28 cellular contexts compared by ENCODE assay signal in the genomic region with DNA sequence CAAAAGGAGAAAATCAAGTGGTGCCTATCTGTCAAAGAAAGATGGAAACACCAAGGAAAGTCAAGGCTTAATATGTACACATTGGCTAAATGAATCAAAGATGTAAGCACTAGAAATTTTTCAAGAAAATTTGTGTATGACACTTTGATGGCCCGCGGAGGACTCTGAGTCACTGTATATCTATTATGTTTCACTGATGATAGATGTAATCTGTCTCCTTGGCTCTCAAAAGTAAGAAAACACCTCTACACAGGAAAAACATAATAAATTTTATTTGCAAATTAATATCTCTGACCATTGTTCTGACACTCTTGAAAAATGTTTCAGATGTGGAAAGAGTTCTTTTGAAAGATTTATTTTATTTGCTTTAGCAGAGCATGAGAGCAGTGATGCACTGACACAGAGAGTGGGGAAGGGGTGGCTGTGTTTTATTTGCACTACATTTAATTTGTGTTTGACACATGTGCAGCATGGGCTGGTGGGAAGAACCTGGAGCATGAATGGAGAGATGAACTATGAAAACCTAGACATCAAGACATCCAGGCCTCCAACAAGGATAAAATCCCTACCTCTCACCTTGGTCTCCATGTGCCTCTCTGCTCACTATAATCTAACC.
"Had no signal": no experiment of that assay in that cellular context is flagged by ENCODE, and none has a peak within 500 bp of the region (broad histone marks: within the 10 kb centered on the region; RNA-seq: fewer than 3 reads in every experiment).

No MANE protein-coding gene starts in this region.

- H3K36me3 Mint-ChIP-seq: activated CD4-positive, alpha-beta memory T cell treated with anti-CD3 and anti-CD28 coated beads for 36 hours; activated CD8-positive, alpha-beta memory T cell treated with anti-CD3 and anti-CD28 coated beads, Interleukin-2, amount 10 ng/mL, durations not matched to agents 7 days and 5 days; activated naive CD4-positive, alpha-beta T cell treated with anti-CD3 and anti-CD28 coated beads, Interleukin-2, amount 50 U/mL, for 24 hours; activated naive CD8-positive, alpha-beta T cell treated with anti-CD3 and anti-CD28 coated beads for 36 hours had no signal

- H3K36me3 ChIP-seq: adrenal gland, esophagus muscularis mucosa, gastroesophageal sphincter, heart right ventricle had no signal

- ATAC-seq: activated CD4-positive, alpha-beta T cell treated with anti-CD3 and anti-CD28 coated beads for 36 hours; activated CD8-positive, alpha-beta memory T cell treated with anti-CD3 and anti-CD28 coated beads, Interleukin-2, amount 10 ng/mL, durations not matched to agents 7 days and 5 days; activated CD8-positive, alpha-beta T cell treated with anti-CD3 and anti-CD28 coated beads, Interleukin-2, amount 10 ng/mL, durations not matched to agents 7 days and 5 days; activated naive CD8-positive, alpha-beta T cell treated with anti-CD3 and anti-CD28 coated beads, Interleukin-2, amount 50 U/mL, for 24 hours; effector memory CD8-positive, alpha-beta T cell; gastroesophageal sphincter had no signal

- H3K4me3 Mint-ChIP-seq: activated CD4-positive, alpha-beta memory T cell treated with anti-CD3 and anti-CD28 coated beads for 36 hours; activated CD4-positive, alpha-beta T cell treated with anti-CD3 and anti-CD28 coated beads for 36 hours; activated CD4-positive, alpha-beta T cell treated with anti-CD3 and anti-CD28 coated beads, Interleukin-2, amount 10 ng/mL, durations not matched to agents 24 days and 14 days; activated CD8-positive, alpha-beta memory T cell treated with anti-CD3 and anti-CD28 coated beads, Interleukin-2, amount 10 ng/mL, durations not matched to agents 7 days and 5 days; activated CD8-positive, alpha-beta T cell treated with anti-CD3 and anti-CD28 coated beads, Interleukin-2, amount 10 ng/mL, durations not matched to agents 7 days and 5 days; activated naive CD4-positive, alpha-beta T cell treated with anti-CD3 and anti-CD28 coated beads for 36 hours; activated naive CD4-positive, alpha-beta T cell treated with anti-CD3 and anti-CD28 coated beads, Interleukin-2, amount 50 U/mL, for 24 hours; activated naive CD8-positive, alpha-beta T cell treated with anti-CD3 and anti-CD28 coated beads for 36 hours; activated naive CD8-positive, alpha-beta T cell treated with anti-CD3 and anti-CD28 coated beads, Interleukin-2, amount 50 U/mL, for 24 hours; activated T-helper 1 cell treated with anti-CD3 and anti-CD28 coated beads, Interleukin-12 subunit alpha, Interleukin-12 subunit beta, Interleukin-2, Interleukin-4 antibody, amounts not matched to agents 30 ng/mL and 10 ng/mL and 1 ng/mL, durations not matched to agents 14 hours and 24 hours and 36 hours; effector memory CD8-positive, alpha-beta T cell had no signal

- H3K27me3 Mint-ChIP-seq: activated CD4-positive, alpha-beta T cell treated with anti-CD3 and anti-CD28 coated beads, Interleukin-2, amount 10 ng/mL, durations not matched to agents 24 days and 14 days; activated CD8-positive, alpha-beta memory T cell treated with anti-CD3 and anti-CD28 coated beads, Interleukin-2, amount 10 ng/mL, durations not matched to agents 7 days and 5 days had no signal

- H3K4me3 ChIP-seq: adrenal gland, esophagus muscularis mucosa, gastroesophageal sphincter, heart right ventricle had no signal

- H3K27me3 ChIP-seq: adrenal gland, esophagus muscularis mucosa, gastroesophageal sphincter, heart right ventricle had no signal

- DNase-seq: activated CD4-positive, alpha-beta memory T cell treated with anti-CD3 and anti-CD28 coated beads for 36 hours; activated CD4-positive, alpha-beta T cell treated with anti-CD3 and anti-CD28 coated beads for 36 hours; activated CD4-positive, alpha-beta T cell treated with anti-CD3 and anti-CD28 coated beads, Interleukin-2, amount 10 ng/mL, durations not matched to agents 24 days and 14 days; activated CD4-positive, CD25-positive, alpha-beta regulatory T cell; activated CD4-positive, CD25-positive, alpha-beta regulatory T cell treated with anti-CD3 and anti-CD28 coated beads, Interleukin-2, amount 50 U/mL, for 72 hours; activated CD8-positive, alpha-beta memory T cell treated with anti-CD3 and anti-CD28 coated beads, Interleukin-2, amount 10 ng/mL, durations not matched to agents 7 days and 5 days; activated CD8-positive, alpha-beta memory T cell treated with anti-CD3 and anti-CD28 coated beads, Interleukin-2, amount 50 U/mL, for 4 hours; activated CD8-positive, alpha-beta T cell treated with anti-CD3 and anti-CD28 coated beads, Interleukin-2, amount 10 ng/mL, durations not matched to agents 7 days and 5 days; activated effector memory CD4-positive, alpha-beta T cell treated with anti-CD3 and anti-CD28 coated beads, Interleukin-2, amount 50 U/mL, for 16 hours; activated naive CD4-positive, alpha-beta T cell treated with anti-CD3 and anti-CD28 coated beads for 36 hours; activated naive CD8-positive, alpha-beta T cell treated with anti-CD3 and anti-CD28 coated beads for 36 hours; activated naive CD8-positive, alpha-beta T cell treated with anti-CD3 and anti-CD28 coated beads, Interleukin-2, amount 50 U/mL, for 24 hours; activated T-cell treated with anti-CD3 and anti-CD28 coated beads, Interleukin-2, amount 50 U/mL, for 1 hour; activated T-cell treated with anti-CD3 and anti-CD28 coated beads, Interleukin-2, amount 50 U/mL, for 48 hours; adrenal gland; caudate nucleus; cortex of kidney; dermis blood vessel endothelial cell; effector CD4-positive, alpha-beta T cell; effector memory CD8-positive, alpha-beta T cell; erythroblast; heart right ventricle; T-helper 2 cell had no signal

- H3K9me3 Mint-ChIP-seq: activated CD4-positive, alpha-beta T cell treated with anti-CD3 and anti-CD28 coated beads, Interleukin-2, amount 10 ng/mL, durations not matched to agents 24 days and 14 days; activated T-helper 2 cell treated with anti-CD3 and anti-CD28 coated beads, Interferon-gamma antibody, Interleukin-2, Interleukin-4, amounts not matched to agents 10 μg/mL and 5 μg/mL and 100 μg/mL, durations not matched to agents 14 hours and 24 hours and 36 hours; effector memory CD8-positive, alpha-beta T cell had no signal

- H3K27ac ChIP-seq: adrenal gland, esophagus muscularis mucosa, gastroesophageal sphincter, heart right ventricle had no signal

- H3K27ac Mint-ChIP-seq: activated CD4-positive, alpha-beta memory T cell treated with anti-CD3 and anti-CD28 coated beads for 36 hours; activated CD4-positive, alpha-beta T cell treated with anti-CD3 and anti-CD28 coated beads for 36 hours; activated CD4-positive, alpha-beta T cell treated with anti-CD3 and anti-CD28 coated beads, Interleukin-2, amount 10 ng/mL, durations not matched to agents 24 days and 14 days; activated CD8-positive, alpha-beta memory T cell treated with anti-CD3 and anti-CD28 coated beads, Interleukin-2, amount 10 ng/mL, durations not matched to agents 7 days and 5 days; activated CD8-positive, alpha-beta T cell treated with anti-CD3 and anti-CD28 coated beads, Interleukin-2, amount 10 ng/mL, durations not matched to agents 7 days and 5 days; activated naive CD4-positive, alpha-beta T cell treated with anti-CD3 and anti-CD28 coated beads for 36 hours; activated naive CD4-positive, alpha-beta T cell treated with anti-CD3 and anti-CD28 coated beads, Interleukin-2, amount 50 U/mL, for 24 hours; activated naive CD8-positive, alpha-beta T cell treated with anti-CD3 and anti-CD28 coated beads for 36 hours; activated naive CD8-positive, alpha-beta T cell treated with anti-CD3 and anti-CD28 coated beads, Interleukin-2, amount 50 U/mL, for 24 hours; activated T-helper 1 cell treated with anti-CD3 and anti-CD28 coated beads, Interleukin-12 subunit alpha, Interleukin-12 subunit beta, Interleukin-2, Interleukin-4 antibody, amounts not matched to agents 30 ng/mL and 10 ng/mL and 1 ng/mL, durations not matched to agents 14 hours and 24 hours and 36 hours; activated T-helper 2 cell treated with anti-CD3 and anti-CD28 coated beads, Interferon-gamma antibody, Interleukin-2, Interleukin-4, amounts not matched to agents 10 μg/mL and 5 μg/mL and 100 μg/mL, durations not matched to agents 14 hours and 24 hours and 36 hours; effector memory CD8-positive, alpha-beta T cell had no signal
